Comparison of ENCODE assay signal across 2 cellular contexts in genomic region chr6:18161437-18161836, GRCh38.
TF ChIP-seq lines count a peak whose summit lies in the region.

No MANE protein-coding gene starts in this region.

TF ChIP-seq in SK-N-SH treated with all-trans-retinoic acid at 6 μM for 48 hours, 23 proteins besides CTCF, POLR2A, EP300 and RAD21 (continued from another document):
- TF ChIP-seq PPARA (CRISPR knock-in tag; IDR thresholded peaks at IDR 0.05; ENCODE audit: borderline replicate concordance), result no peak

TF ChIP-seq in SK-N-SH, 30 proteins besides CTCF, POLR2A, EP300 and RAD21 (continued from another document):
- no peak for TF ChIP-seq USF2 (IDR thresholded peaks at IDR 0.05; ENCODE audit: borderline replicate concordance, low read depth, low read length)
- TF ChIP-seq NFIC (IDR thresholded peaks at IDR 0.05; ENCODE audit: borderline replicate concordance), result no peak
- TF ChIP-seq FOXM1 (IDR thresholded peaks at IDR 0.05; ENCODE audit: low read depth), result no peak
